In genomic region chr4:7050481-7051143, GRCh38 we compare ENCODE assay signal across 15 cellular contexts. TPM values are rescaled to one million over a fixed set of nuclear protein-coding genes. Genes with fewer than 3 reads are reported as not detected.
DNase-seq lines count a peak whose midpoint lies in the region; ATAC-seq and TF ChIP-seq lines count a peak whose summit lies in the region.
"Had no signal": no experiment of that assay in that cellular context is flagged by ENCODE, and none has a peak within 500 bp of the region (broad histone marks: within the 10 kb centered on the region; RNA-seq: fewer than 3 reads in every experiment).

No MANE protein-coding gene starts in this region.

- H3K4me2 ChIP-seq in osteoblast (ENCODE audit: insufficient read depth, low read length) = no peak overlapping the region
- H3K4me2 ChIP-seq in PC-3 (ENCODE audit: low read length) = no peak overlapping the region

- peaks cover 56% of the 10 kb centered on the region for H4K20me1 ChIP-seq in osteoblast (ENCODE audit: insufficient read depth, low read length)
- no peaks in the 10 kb centered on the region for H4K20me1 ChIP-seq in PC-3 (ENCODE audit: low read length)

- WGBS in heart left ventricle, 4 donors = 63 to 75% (median 71%) methylated on average over 35 to 36 of the region's 36 CpGs

- TF ChIP-seq CTCF in heart left ventricle (IDR thresholded peaks at IDR 0.05) (no peak), osteoblast (IDR thresholded peaks at IDR 0.05; ENCODE audit: extremely low read depth, low read depth, low read length) (no peak), PC-3 (conservative IDR thresholded peaks at IDR 0.05; ENCODE audit: low read depth, low read length) (no peak)

- POLR2A ChIA-PET in PC-3 (lab: Charles Lee; ENCODE audit: unreplicated experiment) = no interaction called here

- BruUV-seq in PC-3 (replicated peaks; lab: Mats Ljungman, UMichigan) = no TSS peak

- H3K36me3 ChIP-seq in heart left ventricle = peaks cover 0 to 41% (median 17%) of the 10 kb centered on the region in 9 donors
- H3K36me3 ChIP-seq in osteoblast (ENCODE audit: insufficient read depth, low read length) = peaks cover 10% of the 10 kb centered on the region
- H3K36me3 ChIP-seq in PC-3 (ENCODE audit: low read depth, low read length) = peaks cover 3% of the 10 kb centered on the region; the same call in 1 of the 2 replicates

- DNase-seq in heart left ventricle (peak in 2 of 5 donors; percentile 41 to 71), cardiac septum (ENCODE audit: low spot score) (no peak), left ventricle myocardium superior (peak; percentile 51), osteoblast (ENCODE audit: insufficient read length, low spot score, missing footprints) (peak; percentile 30), PC-3 (no peak), SHP77 (lab: John Stamatoyannopoulos, UW) (no peak)
- no peak for DNase-seq in stimulated activated CD4-positive, alpha-beta T cell treated with anti-CD3 and anti-CD28 coated beads, Interleukin-4, amount 100 ng/mL, for 4 hours
- DNase-seq: DMS79 treated with DMSO at 0.1 percent for 48 hours; NCI-H187; NCI-H526 treated with DMSO at 0.1 percent for 48 hours; NK-92 treated with Interleukin-12 subunit alpha and Interleukin-12 subunit beta, amount 100 ng/mL, for 24 hours; OCI-M1; RPMI8226 had no signal

- H3K9ac ChIP-seq in PC-3 (ENCODE audit: low read length) = no peak overlapping the region

- H3K9me2 ChIP-seq in PC-3 (replicated peaks; ENCODE audit: low read length) = no peaks in the 10 kb centered on the region

- no peaks in the 10 kb centered on the region for H3K27me3 ChIP-seq in heart left ventricle
- H3K27me3 ChIP-seq in osteoblast (ENCODE audit: insufficient read depth, low read length) = no peaks in the 10 kb centered on the region
- H3K27me3 ChIP-seq in PC-3 (ENCODE audit: low read length) = no peaks in the 10 kb centered on the region

- H3K27ac ChIP-seq in heart left ventricle (peak overlapping the region in 3 of 12 donors; percentile 9 to 37 (median 31)), osteoblast (ENCODE audit: low read depth, low read length) (no peak overlapping the region), PC-3 (ENCODE audit: low read length) (no peak overlapping the region)

- H3K9me3 ChIP-seq in heart left ventricle (no peaks in the 10 kb centered on the region), osteoblast (ENCODE audit: low read depth, low read length) (no peaks in the 10 kb centered on the region), PC-3 (ENCODE audit: low read length) (no peaks in the 10 kb centered on the region)
- H3K9me3 ChIP-seq: HAP-1 had no signal

- intact Hi-C loops in heart left ventricle (cut with DNase I) (loop anchor here in 1 of 10 donors (10.0 kb wide), 1 partner anchor 136 kb away; no protein-coding TSS in a partner anchor), cardiac septum (cut with DNase I) (no loop called here), left ventricle myocardium superior (cut with micrococcal nuclease) (no loop called here), PC-3 (cut with micrococcal nuclease) (no loop called here)

- H3K79me2 ChIP-seq in osteoblast (ENCODE audit: insufficient read depth, low read length) = peaks cover 91% of the 10 kb centered on the region
- H3K79me2 ChIP-seq in PC-3 (ENCODE audit: low read length) = peaks cover 73% of the 10 kb centered on the region

- TF ChIP-seq POLR2A in heart left ventricle (IDR thresholded peaks at IDR 0.05) = no peak

- H3F3A ChIP-seq in PC-3 (ENCODE audit: low read length, unreplicated experiment) = no peaks in the 10 kb centered on the region

- ATAC-seq in heart left ventricle (peak in 3 of 4 donors; percentile 7 to 30 (median 28)), left ventricle myocardium superior (peak; percentile 10), PC-3 (no peak)
- no peak for ATAC-seq in activated CD4-positive, CD25-positive, alpha-beta regulatory T cell treated with anti-CD3 and anti-CD28 coated beads, Interleukin-2, amount 50 U/mL, for 24 hours

- CTCF ChIA-PET in PC-3 (lab: Charles Lee) = no interaction called here

- H2AFZ ChIP-seq in osteoblast (ENCODE audit: low read length) = no peak overlapping the region
- H2AFZ ChIP-seq in PC-3 (ENCODE audit: low read length) = no peak overlapping the region

- H3K4me3 ChIP-seq in heart left ventricle = no peak overlapping the region
- H3K4me3 ChIP-seq in osteoblast (ENCODE audit: insufficient read depth, low read length) = no peak overlapping the region
- H3K4me3 ChIP-seq in PC-3 (ENCODE audit: low read length) = no peak overlapping the region
- H3K4me3 ChIP-seq: HAP-1 had no signal

- peaks cover 2 to 69% (median 58%) of the 10 kb centered on the region in 12 donors for H3K4me1 ChIP-seq in heart left ventricle
- H3K4me1 ChIP-seq in osteoblast (ENCODE audit: insufficient read depth, low read length) = peaks cover 8% of the 10 kb centered on the region
- H3K4me1 ChIP-seq in PC-3 (ENCODE audit: insufficient read depth, low read length) = peaks cover 10% of the 10 kb centered on the region
- H3K4me1 ChIP-seq: HAP-1 had no signal

RNA-seq across cellular contexts. Expression of gene TADA2B, which starts 7.4 kb away (rescaled TPM):
- total RNA-seq in heart left ventricle (10 to 100 TPM; 24.5 to 40.2 (median 30.8) TPM), cardiac septum (25.6 TPM), left ventricle myocardium superior (34.6 TPM), osteoblast (12.7 and 13.0 TPM in 2 replicates), PC-3 (2014; rRNA removed) (14.7 and 16.5 TPM in 2 replicates)
- polyA plus RNA-seq in heart left ventricle = 10 to 100 TPM; 15.3 to 31.9 TPM

RNA-seq across cellular contexts. Expression of gene GRPEL1, which starts 17.3 kb away (rescaled TPM):
- total RNA-seq in heart left ventricle = 10 to 100 TPM; 38.6 to 68.1 (median 55.4) TPM
- 10 to 100 TPM; 43.7 to 70.8 TPM for polyA plus RNA-seq in heart left ventricle
- 43.5 TPM for total RNA-seq in cardiac septum
- 62.7 TPM for total RNA-seq in left ventricle myocardium superior
- 10.3 and 21.0 TPM in 2 replicates for total RNA-seq in osteoblast
- 74.5 and 121 TPM in 2 replicates for total RNA-seq in PC-3 (2014; rRNA removed)

Comparison
In these comparisons a context has a peak if more than half of its experiments do, and no peak if none do; other contexts are left out.
1. DNase-seq: peak in left ventricle myocardium superior (single experiment) and osteoblast (single experiment); none in cardiac septum (single experiment), PC-3 (single experiment), SHP77 (0 of 2) and stimulated activated CD4-positive, alpha-beta T cell treated with anti-CD3 and anti-CD28 coated beads, Interleukin-4, amount 100 ng/mL, for 4 hours (0 of 2).
2. ATAC-seq: peak in heart left ventricle (3 of 4) and left ventricle myocardium superior (single experiment); none in PC-3 (single experiment) and activated CD4-positive, CD25-positive, alpha-beta regulatory T cell treated with anti-CD3 and anti-CD28 coated beads, Interleukin-2, amount 50 U/mL, for 24 hours (0 of 2).